In genomic region chr2:146385031-146385430, GRCh38 we compare ENCODE assay signal across 17 cellular contexts.
DNase-seq lines count a peak whose midpoint lies in the region; ATAC-seq, FAIRE-seq and TF ChIP-seq lines count a peak whose summit lies in the region.
"Had no signal": no experiment of that assay in that cellular context is flagged by ENCODE, and none has a peak within 500 bp of the region (broad histone marks: within the 10 kb centered on the region; RNA-seq: fewer than 3 reads in every experiment).

No MANE protein-coding gene starts in this region.

- peak; percentile 72 for ATAC-seq in GM18511 (IDR thresholded peaks at IDR 0.05; ENCODE audit: unreplicated experiment)
- peak; percentile 47 for ATAC-seq in GM21825 (IDR thresholded peaks at IDR 0.05; ENCODE audit: unreplicated experiment)
- ATAC-seq in HG03442 (IDR thresholded peaks at IDR 0.05; ENCODE audit: unreplicated experiment): peak; percentile 71
- ATAC-seq: activated CD8-positive, alpha-beta T cell treated with anti-CD3 and anti-CD28 coated beads for 36 hours; naive thymus-derived CD8-positive, alpha-beta T cell had no signal

- no peaks in the 10 kb centered on the region for H4K20me1 ChIP-seq in H1 (replicated peaks in 1 of 2; ENCODE audit: control insufficient read depth in 1 of 2, insufficient read depth in 2 of 2, low read length in 2 of 2)

- H3K4me3 ChIP-seq in H1 (ENCODE audit: extremely low read depth in 1 of 4, insufficient read depth in 2 of 4, low read depth in 3 of 4, low read length in 4 of 4): no peak overlapping the region
- H3K4me3 ChIP-seq: esophagus muscularis mucosa, thyroid gland had no signal

- DNase-seq in H1 (ENCODE audit: low read depth in 1 of 2, low spot score in 2 of 2) (no peak), occipital lobe (lab: John Stamatoyannopoulos, UW) (no peak), posterior cingulate gyrus (no peak), NCI-H748 (lab: John Stamatoyannopoulos, UW; ENCODE audit: unreplicated experiment) (no peak)
- DNase-seq: activated CD8-positive, alpha-beta T cell treated with anti-CD3 and anti-CD28 coated beads for 36 hours; activated T-cell treated with anti-CD3 and anti-CD28 coated beads, Interleukin-2, amount 50 U/mL, for 48 hours; BE2C; naive thymus-derived CD8-positive, alpha-beta T cell; NCI-H1092 treated with DMSO at 0.1 percent for 48 hours; NCI-H526 treated with DMSO at 0.1 percent for 48 hours; thyroid gland had no signal

- intact Hi-C loops in posterior cingulate gyrus (cut with DNase I): no loop called here

- 91% methylated on average over 5 of the region's 5 CpGs; no CpG with 5 or more reads in 1 of the 2 experiments for WGBS in H1 (ENCODE audit: extremely low coverage in 1 of 2, insufficient coverage in 1 of 2, insufficient read length in 1 of 2, insufficient replicate concordance in 2 of 2, low coverage in 1 of 2, low lambda C conversion rate in 2 of 2, missing lambda C conversion rate in 1 of 2), 2 experiments

- TF ChIP-seq EP300 in H1 (IDR thresholded peaks at IDR 0.05; ENCODE audit: borderline replicate concordance in 1 of 2, low read depth in 2 of 2, low read length in 2 of 2): no peak

- no peak overlapping the region for H3K18ac ChIP-seq in H1 (ENCODE audit: extremely low read depth, low read length)

- no peak overlapping the region for H4K8ac ChIP-seq in H1 (ENCODE audit: extremely low read depth, insufficient read depth, low read length)

- no peaks in the 10 kb centered on the region for H3K79me2 ChIP-seq in H1 (ENCODE audit: control insufficient read depth in 1 of 2, insufficient read depth in 2 of 2, low read length in 2 of 2)

- no peak overlapping the region for H2BK120ac ChIP-seq in H1 (replicated peaks; ENCODE audit: low read depth, low read length)

- no peak for TF ChIP-seq POLR2A in H1 (IDR thresholded peaks at IDR 0.05; ENCODE audit: control extremely low read depth in 1 of 2, low read depth in 2 of 2, low read length in 2 of 2)

- H3K79me1 ChIP-seq in H1 (ENCODE audit: low read depth, low read length): no peaks in the 10 kb centered on the region

- H2BK15ac ChIP-seq in H1 (ENCODE audit: low read length): no peak overlapping the region

- no peak overlapping the region for H3K56ac ChIP-seq in H1 (replicated peaks; ENCODE audit: insufficient read length, low read depth, low read length)

- no peak overlapping the region for H3K23ac ChIP-seq in H1 (ENCODE audit: insufficient read length)

- H3K4ac ChIP-seq in H1 (replicated peaks; ENCODE audit: insufficient read length, low read depth, low read length): no peak overlapping the region

- no peak for TF ChIP-seq RAD21 in H1 (IDR thresholded peaks at IDR 0.05 in 1 of 2, conservative IDR thresholded peaks at IDR 0.05 in 1 of 2; ENCODE audit: low read depth in 2 of 2, low read length in 2 of 2)

- H2AK5ac ChIP-seq in H1 (ENCODE audit: low read depth, low read length): no peak overlapping the region

- peak overlapping the region; percentile 21; the same call in 1 of the 2 replicates for H2AFZ ChIP-seq in H1 (ENCODE audit: low read length)

- H2BK20ac ChIP-seq in H1 (ENCODE audit: low read length): no peak overlapping the region

- CTCF ChIA-PET in H1 (lab: Charles Lee; ENCODE audit: partially characterized antibody): interaction anchor here (1.2 to 1.4 kb wide), 2 partner anchors 12 to 24 kb away, joined by 3 read pairs; no protein-coding TSS in a partner anchor

- POLR2A ChIA-PET in H1 (lab: Charles Lee; ENCODE audit: partially characterized antibody): no interaction called here

- H3K14ac ChIP-seq in H1 (ENCODE audit: insufficient read length): no peak overlapping the region

- no peak overlapping the region for H2BK12ac ChIP-seq in H1 (ENCODE audit: low read depth, low read length)

- H3K9me3 ChIP-seq in H1 (ENCODE audit: insufficient read depth in 2 of 2, low read depth in 1 of 2, low read length in 1 of 2): no peaks in the 10 kb centered on the region
- H3K9me3 ChIP-seq: BE2C, esophagus muscularis mucosa, thyroid gland had no signal

- no peak overlapping the region for H4K91ac ChIP-seq in H1 (replicated peaks; ENCODE audit: insufficient read length, low read length)

- FAIRE-seq in H1 (lab: Jason Lieb, UNC): no peak
- FAIRE-seq: islet of Langerhans had no signal

- H3K9ac ChIP-seq in H1 (replicated peaks in 1 of 4; ENCODE audit: extremely low read depth in 1 of 4, low read depth in 3 of 4, low read length in 3 of 4): no peak overlapping the region

- no peaks in the 10 kb centered on the region for H3K36me3 ChIP-seq in H1 (ENCODE audit: control insufficient read depth in 2 of 4, insufficient read depth in 4 of 4, low read length in 3 of 4)
- H3K36me3 ChIP-seq: BE2C, esophagus muscularis mucosa, thyroid gland had no signal

- H3K4me2 ChIP-seq in H1 (ENCODE audit: insufficient read depth in 1 of 2, low read depth in 2 of 2, low read length in 2 of 2): no peak overlapping the region

- no peaks in the 10 kb centered on the region for H3K27me3 ChIP-seq in H1 (replicated peaks in 1 of 4; ENCODE audit: control insufficient read depth in 3 of 4, extremely low read depth in 1 of 4, insufficient read depth in 3 of 4, low read length in 3 of 4)
- H3K27me3 ChIP-seq: BE2C, esophagus muscularis mucosa, thyroid gland had no signal

- H3K4me1 ChIP-seq in H1 (replicated peaks in 1 of 4; ENCODE audit: control insufficient read depth in 3 of 4, insufficient read depth in 4 of 4, low read length in 3 of 4): no peaks in the 10 kb centered on the region
- H3K4me1 ChIP-seq: BE2C, esophagus muscularis mucosa, thyroid gland had no signal

- no peak overlapping the region for H3K27ac ChIP-seq in H1 (ENCODE audit: low read depth, low read length)
- H3K27ac ChIP-seq: esophagus muscularis mucosa, RWPE1, thyroid gland had no signal

- no peaks in the 10 kb centered on the region for H3K23me2 ChIP-seq in H1 (ENCODE audit: low read depth, low read length)

- H2BK5ac ChIP-seq in H1 (ENCODE audit: low read depth, low read length): no peak overlapping the region

- no peak for TF ChIP-seq CTCF in H1 (IDR thresholded peaks at IDR 0.05; ENCODE audit: control extremely low read depth in 1 of 3, insufficient read depth in 1 of 3, low read depth in 1 of 3, low read length in 3 of 3)

- H4K5ac ChIP-seq in H1 (ENCODE audit: insufficient read length, low read depth, low read length): no peak overlapping the region

TF ChIP-seq in H1, 55 proteins besides CTCF, POLR2A, EP300 and RAD21:
- TF ChIP-seq NANOG (IDR thresholded peaks at IDR 0.05; ENCODE audit: insufficient read depth, low read depth, low read length, poor library complexity, severe bottlenecking) (no peak), ZNF274 (IDR thresholded peaks at IDR 0.05; ENCODE audit: borderline replicate concordance, extremely low read depth, low read length) (no peak)
